In genomic region chr3:107598926-107599754, GRCh38 we compare ENCODE assay signal across 8 cellular contexts.
DNase-seq lines count a peak whose midpoint lies in the region; ATAC-seq lines count a peak whose summit lies in the region.

No MANE protein-coding gene starts in this region.

- H3K9me3 ChIP-seq in esophagus (ENCODE audit: control insufficient read depth in 2 of 2, insufficient read depth in 1 of 2, low read depth in 1 of 2, low read length in 1 of 2) = no peaks in the 10 kb centered on the region
- H3K9me3 ChIP-seq in muscle layer of colon (ENCODE audit: low read length) = no peaks in the 10 kb centered on the region
- H3K9me3 ChIP-seq in subcutaneous abdominal adipose tissue (ENCODE audit: control insufficient read depth in 5 of 5, low read length in 5 of 5) = no peaks in the 10 kb centered on the region

- H3K27ac ChIP-seq in esophagus (ENCODE audit: low read depth in 2 of 2, low read length in 1 of 2) (peak overlapping the region; percentile 17 to 40), muscle layer of colon (ENCODE audit: low read depth, low read length) (peak overlapping the region; percentile 73), subcutaneous abdominal adipose tissue (ENCODE audit: low read depth, low read length) (peak overlapping the region; percentile 73)

- H3K4me1 ChIP-seq in esophagus (ENCODE audit: control insufficient read depth in 2 of 2, insufficient read depth in 2 of 2, low read length in 1 of 2) (no peaks in the 10 kb centered on the region), muscle layer of colon (ENCODE audit: insufficient read depth, low read length) (peaks cover 14% of the 10 kb centered on the region), subcutaneous abdominal adipose tissue (ENCODE audit: control insufficient read depth in 5 of 5, insufficient read depth in 5 of 5, low read length in 5 of 5) (peaks cover 0 to 20% (median 15%) of the 10 kb centered on the region in 5 donors)

- DNase-seq in NCI-H524 (lab: John Stamatoyannopoulos, UW) = peak; percentile 36 to 54
- DNase-seq in activated CD8-positive, alpha-beta memory T cell treated with anti-CD3 and anti-CD28 coated beads, Interleukin-2, amount 50 U/mL, for 48 hours = peak; percentile 67
- DNase-seq in NCI-H1694 treated with DMSO at 0.1 percent for 48 hours (lab: John Stamatoyannopoulos, UW) = no peak

- H3K9ac ChIP-seq in muscle layer of colon (ENCODE audit: low read length) = peak overlapping the region; percentile 21
- H3K9ac ChIP-seq in subcutaneous abdominal adipose tissue (ENCODE audit: low read length in 5 of 5) = peak overlapping the region; percentile 71 to 98 (median 88)

- H3K36me3 ChIP-seq in esophagus (ENCODE audit: control insufficient read depth in 2 of 2, insufficient read depth in 2 of 2, low read length in 1 of 2) (no peaks in the 10 kb centered on the region), muscle layer of colon (ENCODE audit: insufficient read depth, low read length) (no peaks in the 10 kb centered on the region), subcutaneous abdominal adipose tissue (ENCODE audit: control insufficient read depth in 5 of 5, insufficient read depth in 5 of 5, low read length in 5 of 5) (no peaks in the 10 kb centered on the region)

- peak overlapping the region; percentile 6 to 41 for H3K4me3 ChIP-seq in esophagus (ENCODE audit: low read depth in 1 of 2, low read length in 2 of 2)
- H3K4me3 ChIP-seq in muscle layer of colon (ENCODE audit: low read depth in 1 of 2, low read length in 2 of 2) = peak overlapping the region; percentile 47
- H3K4me3 ChIP-seq in subcutaneous abdominal adipose tissue (ENCODE audit: low read depth in 1 of 5, low read length in 5 of 5) = peak overlapping the region; percentile 56 to 81 (median 70)

- H3K27me3 ChIP-seq in esophagus (ENCODE audit: control insufficient read depth in 1 of 2, insufficient read depth in 2 of 2, low read length in 2 of 2) (no peaks in the 10 kb centered on the region), muscle layer of colon (ENCODE audit: control insufficient read depth in 1 of 2, insufficient read depth in 2 of 2, low read length in 2 of 2) (no peaks in the 10 kb centered on the region), subcutaneous abdominal adipose tissue (ENCODE audit: control insufficient read depth in 5 of 5, insufficient read depth in 4 of 5, low read length in 5 of 5) (no peaks in the 10 kb centered on the region)

- ATAC-seq in GM18517 (IDR thresholded peaks at IDR 0.05; ENCODE audit: unreplicated experiment) (peak; percentile 94), HG02840 (IDR thresholded peaks at IDR 0.05; ENCODE audit: low FRiP score, unreplicated experiment) (peak; percentile 93)

- WGBS in esophagus, 2 donors = 7 to 8% methylated on average over 11 of the region's 11 CpGs
